Comparison of ENCODE assay signal across 1 cellular context in genomic region chr12:51377099-51377984, GRCh38.
TF ChIP-seq lines count a peak whose summit lies in the region.

No MANE protein-coding gene starts in this region.

TF ChIP-seq in HepG2, 621 proteins besides CTCF, POLR2A, EP300 and RAD21:
- no peak for TF ChIP-seq REPIN1 (CRISPR knock-in tag; IDR thresholded peaks at IDR 0.05; ENCODE audit: borderline replicate concordance, low read depth)
- TF ChIP-seq JUNB (CRISPR knock-in tag; IDR thresholded peaks at IDR 0.05; ENCODE audit: borderline replicate concordance), result no peak
- TF ChIP-seq ZNF569 (CRISPR knock-in tag; IDR thresholded peaks at IDR 0.05; ENCODE audit: borderline replicate concordance), result no peak
- TF ChIP-seq ZNF556 (CRISPR knock-in tag; IDR thresholded peaks at IDR 0.05; ENCODE audit: borderline replicate concordance), result no peak
- no peak for TF ChIP-seq ZFX (CRISPR knock-in tag; IDR thresholded peaks at IDR 0.05; ENCODE audit: low read depth)
- no peak for TF ChIP-seq SP5 (CRISPR knock-in tag; IDR thresholded peaks at IDR 0.05; ENCODE audit: borderline replicate concordance, low read depth)
- TF ChIP-seq ZNF616 (CRISPR knock-in tag; IDR thresholded peaks at IDR 0.05; ENCODE audit: low read depth), result no peak
- TF ChIP-seq DNMT3B (CRISPR knock-in tag; conservative IDR thresholded peaks at IDR 0.05), result no peak
- no peak for TF ChIP-seq TEAD3 (CRISPR knock-in tag; optimal IDR thresholded peaks at IDR 0.05; ENCODE audit: borderline replicate concordance)
- TF ChIP-seq ZNF839 (CRISPR knock-in tag; IDR thresholded peaks at IDR 0.05; ENCODE audit: borderline replicate concordance), result no peak
